ENCODE assay signal across 14 cellular contexts in the genomic region with DNA sequence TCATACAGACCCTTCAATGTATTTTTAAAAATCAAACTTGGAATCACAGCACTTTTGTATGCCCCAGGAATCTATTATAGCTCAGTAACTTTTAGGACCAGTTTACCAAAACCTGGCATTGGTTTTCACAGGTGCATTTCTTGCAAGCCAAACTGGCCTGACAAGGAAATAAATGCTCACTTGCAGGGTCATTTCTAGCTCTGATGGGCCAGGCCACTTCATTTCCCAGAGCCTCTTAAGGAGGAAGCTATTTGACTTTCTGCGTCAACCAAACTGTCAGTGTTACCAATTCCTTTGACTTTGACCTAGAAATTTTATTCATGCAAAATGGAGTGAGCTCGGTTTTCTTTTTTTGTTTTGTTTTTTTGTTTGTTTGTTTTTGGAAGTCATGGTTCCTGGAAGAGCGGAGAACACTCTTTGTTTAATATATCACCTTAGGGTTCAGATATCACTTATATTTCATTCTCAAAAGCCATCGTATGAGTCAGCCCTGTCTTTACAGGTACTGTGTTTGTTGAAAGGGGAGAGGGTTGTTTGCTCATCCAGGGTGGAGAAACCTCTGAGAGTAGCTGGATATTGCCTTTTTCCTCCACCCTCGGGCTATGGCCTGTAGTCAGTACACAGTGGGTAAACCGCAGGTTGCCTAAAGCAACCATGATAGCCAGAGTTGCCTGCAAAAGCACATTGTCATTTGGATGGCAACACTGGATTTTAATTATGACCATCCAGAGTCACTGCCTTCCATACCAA. TPM values are rescaled to one million over a fixed set of nuclear protein-coding genes. Genes with fewer than 3 reads are reported as not detected.
A peak's percentile ranks its signal among the peaks of the same experiment; 100 is the strongest.
DNase-seq lines count a peak whose midpoint lies in the region; ATAC-seq and TF ChIP-seq lines count a peak whose summit lies in the region.
"Had no signal": no experiment of that assay in that cellular context is flagged by ENCODE, and none has a peak within 500 bp of the region (broad histone marks: within the 10 kb centered on the region; RNA-seq: fewer than 3 reads in every experiment).

No MANE protein-coding gene starts in this region.

- H3K9me3 ChIP-seq in adrenal gland (replicated peaks in 1 of 3) (no peaks in the 10 kb centered on the region), BE2C (no peaks in the 10 kb centered on the region)

- peak overlapping the region; percentile 49 for H3K56ac ChIP-seq in mesendoderm (ENCODE audit: low read length)

- no peaks in the 10 kb centered on the region for H3K79me1 ChIP-seq in mesendoderm (ENCODE audit: low read length)

- H4K8ac ChIP-seq in mesendoderm (ENCODE audit: low read depth, low read length): no peak overlapping the region

- H3K23ac ChIP-seq in mesendoderm (ENCODE audit: low read length): no peak overlapping the region

- TF ChIP-seq CTCF in VCaP (conservative IDR thresholded peaks at IDR 0.05) (no peak), adrenal gland (IDR thresholded peaks at IDR 0.05) (no peak), BE2C (IDR thresholded peaks at IDR 0.05; ENCODE audit: low read depth, low read length) (no peak)

- no peak overlapping the region for H3K4me3 Mint-ChIP-seq in activated T-cell treated with anti-CD3 and anti-CD28 coated beads, Interleukin-2, amount 50 U/mL, for 24 hours
- H3K4me3 Mint-ChIP-seq: T-helper 17 cell had no signal

- peak overlapping the region; percentile 92 for H2BK120ac ChIP-seq in mesendoderm (ENCODE audit: low read depth, low read length)

- peak; percentile 96 for DNase-seq in DMS53 treated with DMSO at 0.1 percent for 48 hours (lab: John Stamatoyannopoulos, UW; ENCODE audit: unreplicated experiment)
- DNase-seq in NCI-H146 treated with DMSO at 0.1 percent for 48 hours (lab: John Stamatoyannopoulos, UW; ENCODE audit: unreplicated experiment): peak; percentile 39
- DNase-seq in mesendoderm: peak; percentile 53
- DNase-seq in adrenal gland: no peak
- DNase-seq in BE2C: no peak
- no peak for DNase-seq in activated T-cell treated with anti-CD3 and anti-CD28 coated beads, Interleukin-2, amount 50 U/mL, for 24 hours
- DNase-seq: activated naive CD8-positive, alpha-beta T cell treated with anti-CD3 and anti-CD28 coated beads, Interleukin-2, amount 10 ng/mL, durations not matched to agents 7 days and 5 days; GDM1; right cardiac atrium; T-helper 17 cell had no signal

- H3K36me3 ChIP-seq in mesendoderm (ENCODE audit: control insufficient read depth, insufficient read depth, low read length): no peaks in the 10 kb centered on the region
- no peaks in the 10 kb centered on the region for H3K36me3 ChIP-seq in adrenal gland (replicated peaks in 1 of 2)
- H3K36me3 ChIP-seq in BE2C: no peaks in the 10 kb centered on the region

- peak overlapping the region; percentile 64 for H3K18ac ChIP-seq in mesendoderm (ENCODE audit: low read length)

- no peak overlapping the region for H3K27ac Mint-ChIP-seq in activated T-cell treated with anti-CD3 and anti-CD28 coated beads, Interleukin-2, amount 50 U/mL, for 24 hours
- H3K27ac Mint-ChIP-seq: activated naive CD8-positive, alpha-beta T cell treated with anti-CD3 and anti-CD28 coated beads, Interleukin-2, amount 10 ng/mL, durations not matched to agents 7 days and 5 days; dendritic cell treated with granulocyte-macrophage colony-stimulating factor and Interleukin-4, amounts not matched to agents 40 ng/mL and 50 ng/mL, for 4 days; T-helper 17 cell had no signal

- H4K5ac ChIP-seq in mesendoderm (ENCODE audit: low read length): no peak overlapping the region

- H2BK15ac ChIP-seq in mesendoderm (replicated peaks; ENCODE audit: low read depth): peak overlapping the region; percentile 12

- no peaks in the 10 kb centered on the region for H3K27me3 ChIP-seq in mesendoderm (ENCODE audit: insufficient read depth, low read length, poor library complexity)
- no peaks in the 10 kb centered on the region for H3K27me3 ChIP-seq in adrenal gland
- H3K27me3 ChIP-seq in BE2C: no peaks in the 10 kb centered on the region

- no peak for ATAC-seq in GM18870 (IDR thresholded peaks at IDR 0.05; ENCODE audit: unreplicated experiment)
- ATAC-seq: T-helper 17 cell had no signal

- no CpG with 5 or more reads among the region's 6 CpGs for WGBS in mesendoderm (ENCODE audit: extremely low coverage, insufficient coverage, low lambda C conversion rate)
- 59 to 76% (median 70%) methylated on average over 6 of the region's 6 CpGs for WGBS in adrenal gland, 4 donors

- H3K4me2 ChIP-seq in mesendoderm (ENCODE audit: low read length): no peak overlapping the region

- H3K27ac ChIP-seq in VCaP: peak overlapping the region; percentile 51
- H3K27ac ChIP-seq in mesendoderm (ENCODE audit: low read depth, low read length): peak overlapping the region; percentile 93
- H3K27ac ChIP-seq in adrenal gland: peak overlapping the region in 1 of 5 donors; percentile 52

- peaks cover 2% of the 10 kb centered on the region for H3K4me1 Mint-ChIP-seq in activated T-cell treated with anti-CD3 and anti-CD28 coated beads, Interleukin-2, amount 50 U/mL, for 24 hours (ENCODE audit: low read depth)

- no peak overlapping the region for H3K4ac ChIP-seq in mesendoderm (ENCODE audit: low read depth, low read length)

- no peak for TF ChIP-seq POLR2A in adrenal gland (IDR thresholded peaks at IDR 0.05)

- no peak overlapping the region for H3K4me3 ChIP-seq in mesendoderm (ENCODE audit: low read length)
- no peak overlapping the region for H3K4me3 ChIP-seq in adrenal gland
- no peak overlapping the region for H3K4me3 ChIP-seq in BE2C (ENCODE audit: low read depth, low read length)

- no peak overlapping the region for H3K9ac ChIP-seq in mesendoderm (ENCODE audit: low read length)

- intact Hi-C loops in adrenal gland (cut with DNase I): no loop called here

- H3K4me1 ChIP-seq in mesendoderm (ENCODE audit: control insufficient read depth, low read depth, low read length) (peaks cover 14% of the 10 kb centered on the region), adrenal gland (replicated peaks in 1 of 2) (peaks cover 0 to 5% of the 10 kb centered on the region in 2 donors), BE2C (peaks cover 15% of the 10 kb centered on the region)

- no peaks in the 10 kb centered on the region for H3K79me2 ChIP-seq in mesendoderm (ENCODE audit: control insufficient read depth, insufficient read depth, low read length)

- peaks cover 3% of the 10 kb centered on the region for H3K27me3 Mint-ChIP-seq in activated T-cell treated with anti-CD3 and anti-CD28 coated beads, Interleukin-2, amount 50 U/mL, for 24 hours
- H3K27me3 Mint-ChIP-seq: dendritic cell treated with granulocyte-macrophage colony-stimulating factor and Interleukin-4, amounts not matched to agents 40 ng/mL and 50 ng/mL, for 4 days had no signal

- H3K9me3 Mint-ChIP-seq in activated T-cell treated with anti-CD3 and anti-CD28 coated beads, Interleukin-2, amount 50 U/mL, for 24 hours: no peaks in the 10 kb centered on the region
- H3K9me3 Mint-ChIP-seq: activated naive CD8-positive, alpha-beta T cell treated with anti-CD3 and anti-CD28 coated beads, Interleukin-2, amount 10 ng/mL, durations not matched to agents 7 days and 5 days; dendritic cell treated with granulocyte-macrophage colony-stimulating factor and Interleukin-4, amounts not matched to agents 40 ng/mL and 50 ng/mL, for 4 days had no signal

- no peak overlapping the region for H2AK5ac ChIP-seq in mesendoderm (ENCODE audit: low read length)

- H3K36me3 Mint-ChIP-seq in activated T-cell treated with anti-CD3 and anti-CD28 coated beads, Interleukin-2, amount 50 U/mL, for 24 hours (ENCODE audit: low read depth): no peaks in the 10 kb centered on the region
- H3K36me3 Mint-ChIP-seq: activated naive CD8-positive, alpha-beta T cell treated with anti-CD3 and anti-CD28 coated beads, Interleukin-2, amount 10 ng/mL, durations not matched to agents 7 days and 5 days had no signal

- H2BK5ac ChIP-seq in mesendoderm (ENCODE audit: low read length): peak overlapping the region; percentile 42

RNA-seq across cellular contexts. Expression of gene GNA14, which starts 58.9 kb away (rescaled TPM):
- 8.6 TPM for polyA plus RNA-seq in mesendoderm (2013, experiment 1 of 2)
- 9.3 TPM for polyA plus RNA-seq in mesendoderm (2013, experiment 2 of 2)
- total RNA-seq in adrenal gland: 10 to 100 TPM in 1 of 8 donors, 1 to 10 TPM in 7; 2.4 to 11.9 (median 5.8) TPM
- 1 to 10 TPM; 1.9 to 3.0 (median 2.5) TPM for polyA plus RNA-seq in adrenal gland
- 0.29 TPM for polyA plus RNA-seq in BE2C (2012; ENCODE audit: insufficient read depth, insufficient read length, low read depth)
- total RNA-seq: activated CD8-positive, alpha-beta memory T cell treated with anti-CD3 and anti-CD28 coated beads for 36 hours; activated naive CD8-positive, alpha-beta T cell treated with anti-CD3 and anti-CD28 coated beads, Interleukin-2, amount 10 ng/mL, durations not matched to agents 7 days and 5 days; T-helper 17 cell had no signal

Comparison
In these comparisons a context has a peak if more than half of its experiments do, and no peak if none do; other contexts are left out.
1. DNase-seq: peak in DMS53 treated with DMSO at 0.1 percent for 48 hours (single experiment), NCI-H146 treated with DMSO at 0.1 percent for 48 hours (single experiment) and mesendoderm (single experiment); none in adrenal gland (0 of 7), BE2C (single experiment) and activated T-cell treated with anti-CD3 and anti-CD28 coated beads, Interleukin-2, amount 50 U/mL, for 24 hours (single experiment).